In genomic region chr16:10877472-10877946, GRCh38 we compare ENCODE assay signal across 9 cellular contexts. TPM values are rescaled to one million over a fixed set of nuclear protein-coding genes. Genes with fewer than 3 reads are reported as not detected.
DNase-seq lines count a peak whose midpoint lies in the region; ATAC-seq lines count a peak whose summit lies in the region.
"Had no signal": no experiment of that assay in that cellular context is flagged by ENCODE, and none has a peak within 500 bp of the region (broad histone marks: within the 10 kb centered on the region; RNA-seq: fewer than 3 reads in every experiment).

No MANE protein-coding gene starts in this region.

- peaks cover 40 to 46% of the 10 kb centered on the region in 2 donors for H3K4me1 ChIP-seq in duodenal mucosa (ENCODE audit: control insufficient read depth in 1 of 2, insufficient read depth in 2 of 2, low read length in 2 of 2)
- H3K4me1 ChIP-seq in subcutaneous abdominal adipose tissue (ENCODE audit: control insufficient read depth in 5 of 5, insufficient read depth in 5 of 5, low read length in 5 of 5) = peaks cover 4 to 51% (median 32%) of the 10 kb centered on the region in 5 donors

- no peak overlapping the region for H3K27ac ChIP-seq in duodenal mucosa (ENCODE audit: low read depth, low read length)
- no peak overlapping the region for H3K27ac ChIP-seq in subcutaneous abdominal adipose tissue (ENCODE audit: low read depth, low read length)

- no peak for DNase-seq in activated T-cell treated with anti-CD3 and anti-CD28 coated beads, Interleukin-2, amount 50 U/mL, for 24 hours
- DNase-seq in activated T-cell treated with anti-CD3 and anti-CD28 coated beads, Interleukin-2, amount 50 U/mL, for 48 hours = no peak
- peak; percentile 30 for DNase-seq in NCI-H2171 (lab: John Stamatoyannopoulos, UW)
- no peak for DNase-seq in G401 (ENCODE audit: low spot score)
- no peak for DNase-seq in AG08396 (ENCODE audit: low spot score)
- DNase-seq: dermis blood vessel endothelial cell had no signal

- H3K27ac Mint-ChIP-seq in activated T-cell treated with anti-CD3 and anti-CD28 coated beads, Interleukin-2, amount 50 U/mL, for 24 hours = peak overlapping the region; percentile 22

- H3K4me1 Mint-ChIP-seq in activated T-cell treated with anti-CD3 and anti-CD28 coated beads, Interleukin-2, amount 50 U/mL, for 24 hours (ENCODE audit: low read depth) = peaks cover 72% of the 10 kb centered on the region

- ATAC-seq in HG02885 (IDR thresholded peaks at IDR 0.05; ENCODE audit: poor library complexity, unreplicated experiment) = no peak

- H3K27me3 Mint-ChIP-seq in activated T-cell treated with anti-CD3 and anti-CD28 coated beads, Interleukin-2, amount 50 U/mL, for 24 hours = peaks cover 81% of the 10 kb centered on the region

- H3K9me3 Mint-ChIP-seq in activated T-cell treated with anti-CD3 and anti-CD28 coated beads, Interleukin-2, amount 50 U/mL, for 24 hours = no peaks in the 10 kb centered on the region

- H3K9ac ChIP-seq in duodenal mucosa (ENCODE audit: low read depth in 1 of 2, low read length in 2 of 2) = peak overlapping the region in 1 of 2 donors; percentile 86
- H3K9ac ChIP-seq in subcutaneous abdominal adipose tissue (ENCODE audit: low read length in 5 of 5) = peak overlapping the region in 1 of 5 donors; percentile 79

- H3K4me3 Mint-ChIP-seq in activated T-cell treated with anti-CD3 and anti-CD28 coated beads, Interleukin-2, amount 50 U/mL, for 24 hours = peak overlapping the region; percentile 80

- peaks cover 0 to 5% of the 10 kb centered on the region in 2 donors for H3K27me3 ChIP-seq in duodenal mucosa (ENCODE audit: control insufficient read depth in 1 of 2, insufficient read depth in 2 of 2, low read length in 2 of 2)
- H3K27me3 ChIP-seq in subcutaneous abdominal adipose tissue (ENCODE audit: control insufficient read depth in 5 of 5, insufficient read depth in 4 of 5, low read length in 5 of 5) = peaks cover 0 to 20% (median 8%) of the 10 kb centered on the region in 5 donors

- no peaks in the 10 kb centered on the region for H3K36me3 ChIP-seq in duodenal mucosa (ENCODE audit: control insufficient read depth in 1 of 2, insufficient read depth in 2 of 2, low read length in 2 of 2)
- H3K36me3 ChIP-seq in subcutaneous abdominal adipose tissue (ENCODE audit: control insufficient read depth in 5 of 5, insufficient read depth in 5 of 5, low read length in 5 of 5) = no peaks in the 10 kb centered on the region

- no peaks in the 10 kb centered on the region for H3K36me3 Mint-ChIP-seq in activated T-cell treated with anti-CD3 and anti-CD28 coated beads, Interleukin-2, amount 50 U/mL, for 24 hours (ENCODE audit: low read depth)

- H3K4me3 ChIP-seq in duodenal mucosa (ENCODE audit: low read depth in 1 of 2, low read length in 2 of 2) (peak overlapping the region; percentile 28 to 87), subcutaneous abdominal adipose tissue (ENCODE audit: low read depth in 1 of 5, low read length in 5 of 5) (peak overlapping the region; percentile 19 to 82 (median 67))

- in situ Hi-C loops in G401 (cut with HindIII; ENCODE audit: low sequenced_read_pairs) = no loop called here

- H3K9me3 ChIP-seq in duodenal mucosa (ENCODE audit: control insufficient read depth in 1 of 2, low read length in 2 of 2) (no peaks in the 10 kb centered on the region), subcutaneous abdominal adipose tissue (ENCODE audit: control insufficient read depth in 5 of 5, low read length in 5 of 5) (no peaks in the 10 kb centered on the region)

RNA-seq across cellular contexts. Expression of gene CIITA, which starts 0.5 kb away (rescaled TPM):
- not detected in 2 replicates for total RNA-seq in G401 (2014; rRNA removed; shearing (Covaris generic))

RNA-seq across cellular contexts. Expression of gene TVP23A, which starts 58.9 kb away (rescaled TPM):
- not detected in 2 replicates for total RNA-seq in G401 (2014; rRNA removed; shearing (Covaris generic))
- total RNA-seq: dermis blood vessel endothelial cell had no signal
